In the genomic region with DNA sequence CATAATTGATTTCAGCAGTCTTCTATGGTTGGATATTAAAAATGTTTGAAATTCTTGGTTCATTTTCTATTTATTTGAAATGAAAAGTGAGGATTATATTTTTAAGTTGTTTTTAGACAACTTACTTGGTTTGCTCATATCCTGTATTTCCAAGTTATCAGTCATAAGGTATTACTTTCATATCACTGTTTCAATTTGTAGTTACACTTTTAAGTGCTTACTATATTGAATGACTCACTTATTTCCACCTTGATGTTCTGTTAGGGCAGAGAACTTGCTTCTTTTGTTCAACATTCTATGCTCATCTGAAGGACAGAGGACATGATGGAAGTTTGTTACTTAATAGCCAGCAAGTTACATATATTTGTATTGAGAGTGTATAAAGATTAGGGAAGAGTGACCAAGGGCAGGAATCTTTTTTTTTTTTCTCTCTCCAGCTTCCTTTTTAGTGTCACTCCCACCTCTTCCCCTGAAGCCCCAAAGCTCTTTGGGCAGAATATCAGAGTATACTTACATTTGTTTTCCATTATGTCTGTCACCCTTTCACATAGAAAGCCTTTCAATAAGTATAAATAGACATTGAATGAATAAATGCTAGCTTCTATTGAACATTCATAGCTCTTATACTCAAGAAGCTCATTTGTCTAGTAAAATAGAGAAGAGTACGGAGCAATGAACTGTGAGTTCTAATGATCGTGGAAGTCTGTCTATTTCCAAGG, we compare ENCODE assay signal across 11 cellular contexts. TPM values are rescaled to one million over a fixed set of nuclear protein-coding genes. Genes with fewer than 3 reads are reported as not detected.
DNase-seq lines count a peak whose midpoint lies in the region; ATAC-seq and TF ChIP-seq lines count a peak whose summit lies in the region.
"Had no signal": no experiment of that assay in that cellular context is flagged by ENCODE, and none has a peak within 500 bp of the region (broad histone marks: within the 10 kb centered on the region; RNA-seq: fewer than 3 reads in every experiment).

No MANE protein-coding gene starts in this region.

- no peaks in the 10 kb centered on the region for H3K27me3 ChIP-seq in hepatocyte
- H3K27me3 ChIP-seq: suprapubic skin had no signal

- no peak overlapping the region for H3K4me3 ChIP-seq in hepatocyte
- H3K4me3 ChIP-seq: suprapubic skin had no signal

- DNase-seq in activated T-helper 1 cell treated with anti-CD3 and anti-CD28 coated beads, Interleukin-12 subunit alpha, Interleukin-12 subunit beta, Interleukin-2, Interleukin-4 antibody, amounts not matched to agents 30 ng/mL and 10 ng/mL and 1 ng/mL, durations not matched to agents 14 hours and 24 hours and 36 hours (ENCODE audit: low spot score), result no peak
- DNase-seq in NCI-H2171 treated with DMSO at 0.1 percent for 48 hours (lab: John Stamatoyannopoulos, UW) (no peak), SW 1271 (lab: John Stamatoyannopoulos, UW) (no peak), hepatocyte (ENCODE audit: low spot score) (no peak)
- no peak for DNase-seq in effector CD8-positive, alpha-beta T cell (lab: John Stamatoyannopoulos, UW)
- DNase-seq: activated CD4-positive, alpha-beta T cell treated with anti-CD3 and anti-CD28 coated beads, Interleukin-2, amount 50 U/mL, for 1 hour; DMS79 had no signal

- H3K4me1 ChIP-seq in hepatocyte (ENCODE audit: insufficient read depth), result no peaks in the 10 kb centered on the region
- H3K4me1 ChIP-seq: suprapubic skin had no signal

- peaks cover 6% of the 10 kb centered on the region for H4K20me1 ChIP-seq in hepatocyte (ENCODE audit: insufficient read depth, poor library complexity, severe bottlenecking)

- intact Hi-C loops in activated T-helper 1 cell treated with anti-CD3 and anti-CD28 coated beads, Interleukin-12 subunit alpha, Interleukin-12 subunit beta, Interleukin-2, Interleukin-4 antibody, amounts not matched to agents 30 ng/mL and 10 ng/mL and 1 ng/mL, durations not matched to agents 14 hours and 24 hours and 36 hours (cut with micrococcal nuclease), result loop anchor here (1.0 to 2.0 kb wide), 2 partner anchors 28 to 43 kb away; partner anchors contain the start of gene PIK3C3

- no peaks in the 10 kb centered on the region for H3K9me2 ChIP-seq in hepatocyte (replicated peaks; ENCODE audit: insufficient read depth)

- H3K27ac ChIP-seq in hepatocyte, result no peak overlapping the region
- H3K27ac ChIP-seq: suprapubic skin had no signal

- no peaks in the 10 kb centered on the region for H3K27me3 Mint-ChIP-seq in activated T-helper 1 cell treated with anti-CD3 and anti-CD28 coated beads, Interleukin-12 subunit alpha, Interleukin-12 subunit beta, Interleukin-2, Interleukin-4 antibody, amounts not matched to agents 30 ng/mL and 10 ng/mL and 1 ng/mL, durations not matched to agents 14 hours and 24 hours and 36 hours (ENCODE audit: insufficient read depth)

- H3K4me1 Mint-ChIP-seq in activated T-helper 1 cell treated with anti-CD3 and anti-CD28 coated beads, Interleukin-12 subunit alpha, Interleukin-12 subunit beta, Interleukin-2, Interleukin-4 antibody, amounts not matched to agents 30 ng/mL and 10 ng/mL and 1 ng/mL, durations not matched to agents 14 hours and 24 hours and 36 hours (ENCODE audit: low read depth), result peaks cover 23% of the 10 kb centered on the region

- 85% methylated on average over 2 of the region's 2 CpGs for WGBS in hepatocyte (ENCODE audit: low lambda C conversion rate, missing lambda C conversion rate)

- H3K9me3 Mint-ChIP-seq in activated T-helper 1 cell treated with anti-CD3 and anti-CD28 coated beads, Interleukin-12 subunit alpha, Interleukin-12 subunit beta, Interleukin-2, Interleukin-4 antibody, amounts not matched to agents 30 ng/mL and 10 ng/mL and 1 ng/mL, durations not matched to agents 14 hours and 24 hours and 36 hours, result no peaks in the 10 kb centered on the region

- no peak for TF ChIP-seq CTCF in hepatocyte (IDR thresholded peaks at IDR 0.05; ENCODE audit: poor library complexity)

- ATAC-seq in GM18498 (IDR thresholded peaks at IDR 0.05; ENCODE audit: unreplicated experiment) (peak; percentile 95), GM19463 (IDR thresholded peaks at IDR 0.05; ENCODE audit: unreplicated experiment) (peak; percentile 92), HG03066 (IDR thresholded peaks at IDR 0.05; ENCODE audit: low read depth, unreplicated experiment) (peak; percentile 90)

- peak overlapping the region; percentile 90 for H3K27ac Mint-ChIP-seq in activated T-helper 1 cell treated with anti-CD3 and anti-CD28 coated beads, Interleukin-12 subunit alpha, Interleukin-12 subunit beta, Interleukin-2, Interleukin-4 antibody, amounts not matched to agents 30 ng/mL and 10 ng/mL and 1 ng/mL, durations not matched to agents 14 hours and 24 hours and 36 hours

- H2AFZ ChIP-seq in hepatocyte, result no peak overlapping the region

- no peaks in the 10 kb centered on the region for H3K9me3 ChIP-seq in hepatocyte (ENCODE audit: low read depth)
- H3K9me3 ChIP-seq: suprapubic skin had no signal

- H3K4me2 ChIP-seq in hepatocyte, result no peak overlapping the region

- no peak overlapping the region for H3K4me3 Mint-ChIP-seq in activated T-helper 1 cell treated with anti-CD3 and anti-CD28 coated beads, Interleukin-12 subunit alpha, Interleukin-12 subunit beta, Interleukin-2, Interleukin-4 antibody, amounts not matched to agents 30 ng/mL and 10 ng/mL and 1 ng/mL, durations not matched to agents 14 hours and 24 hours and 36 hours

- peaks cover 2% of the 10 kb centered on the region for H3K79me2 ChIP-seq in hepatocyte

- peaks cover 18% of the 10 kb centered on the region for H3K36me3 Mint-ChIP-seq in activated T-helper 1 cell treated with anti-CD3 and anti-CD28 coated beads, Interleukin-12 subunit alpha, Interleukin-12 subunit beta, Interleukin-2, Interleukin-4 antibody, amounts not matched to agents 30 ng/mL and 10 ng/mL and 1 ng/mL, durations not matched to agents 14 hours and 24 hours and 36 hours (ENCODE audit: low read depth)

- H3K36me3 ChIP-seq in hepatocyte (replicated peaks; ENCODE audit: insufficient read depth, low read depth), result no peaks in the 10 kb centered on the region

RNA-seq across cellular contexts. Expression of gene PIK3C3, which starts 28.1 kb away (rescaled TPM):
- total RNA-seq in activated T-helper 1 cell treated with anti-CD3 and anti-CD28 coated beads, Interleukin-12 subunit alpha, Interleukin-12 subunit beta, Interleukin-2, Interleukin-4 antibody, amounts not matched to agents 30 ng/mL and 10 ng/mL and 1 ng/mL, durations not matched to agents 14 hours and 24 hours and 36 hours, result 53.5 and 55.3 TPM in 2 replicates
- 48.7 and 54.7 TPM in 2 replicates for total RNA-seq in hepatocyte
- 24.9 and 28.9 TPM in 2 replicates for polyA plus RNA-seq in hepatocyte
